ENCODE assay signal across 1 cellular context in genomic region chr6:85449818-85450577, GRCh38.
TF ChIP-seq lines count a peak whose summit lies in the region.

NT5E (plus strand) TSS chr6:85450083; CDS start chr6:85450140, 57 bp downstream.

TF ChIP-seq in GM12878, 131 proteins besides CTCF, POLR2A, EP300 and RAD21 (continued from another document and continues in another):
- no peak for TF ChIP-seq PKNOX1 (IDR thresholded peaks at IDR 0.05)
- peak in 1 of 2 experiments; percentile 2; a peak in 1 of 4 replicates for TF ChIP-seq BHLHE40 (IDR thresholded peaks at IDR 0.05; ENCODE audit: borderline replicate concordance in 1 of 2, low read depth in 2 of 2, low read length in 1 of 2)
- TF ChIP-seq TAF1 (IDR thresholded peaks at IDR 0.05; ENCODE audit: borderline replicate concordance, low read depth, low read length): 0 out of 2 replicates have a peak, but pooled peaks have one; percentile 22
- no peak for TF ChIP-seq RBBP5 (conservative IDR thresholded peaks at IDR 0.05)
- TF ChIP-seq SMC3 (IDR thresholded peaks at IDR 0.05; ENCODE audit: borderline replicate concordance, low read length): no peak
- TF ChIP-seq ATF3 (IDR thresholded peaks at IDR 0.05; ENCODE audit: borderline replicate concordance, extremely low read depth, low read depth, low read length): no peak
- no peak for TF ChIP-seq IRF5 (IDR thresholded peaks at IDR 0.05; ENCODE audit: borderline replicate concordance)
- 0 out of 2 replicates have a peak, but pooled peaks have one; percentile 46 for TF ChIP-seq SMAD5 (IDR thresholded peaks at IDR 0.05; ENCODE audit: low read depth)
- TF ChIP-seq USF2 (IDR thresholded peaks at IDR 0.05; ENCODE audit: borderline replicate concordance, low read depth, low read length): no peak
- TF ChIP-seq ZBTB33 (IDR thresholded peaks at IDR 0.05): no peak
- 0 out of 2 replicates have a peak, but pooled peaks have one; percentile 2 for TF ChIP-seq JUND (IDR thresholded peaks at IDR 0.05; ENCODE audit: low read depth, low read length)
- TF ChIP-seq NFXL1 (IDR thresholded peaks at IDR 0.05; ENCODE audit: borderline replicate concordance): no peak
- no peak for TF ChIP-seq CHD1 (IDR thresholded peaks at IDR 0.05; ENCODE audit: low read depth, low read length)
- TF ChIP-seq ZNF207 (IDR thresholded peaks at IDR 0.05; ENCODE audit: borderline replicate concordance): no peak
- no peak for TF ChIP-seq KAT2A (conservative IDR thresholded peaks at IDR 0.05; ENCODE audit: control insufficient read depth, low read depth, low read length)
- peak; percentile 29; the same call in 1 of the 2 replicates for TF ChIP-seq ELK1 (IDR thresholded peaks at IDR 0.05; ENCODE audit: low read depth, low read length)
- no peak for TF ChIP-seq EGR1 (IDR thresholded peaks at IDR 0.05; ENCODE audit: borderline replicate concordance in 1 of 2, low read depth in 2 of 2, low read length in 2 of 2)
- no peak for TF ChIP-seq E4F1 (IDR thresholded peaks at IDR 0.05; ENCODE audit: borderline replicate concordance, partially characterized antibody)
- no peak for TF ChIP-seq SP1 (IDR thresholded peaks at IDR 0.05; ENCODE audit: low read depth, low read length)
- TF ChIP-seq BACH1 (IDR thresholded peaks at IDR 0.05; ENCODE audit: borderline replicate concordance): 0 out of 2 replicates have a peak, but pooled peaks have one; percentile 12
- TF ChIP-seq FOXK2 (IDR thresholded peaks at IDR 0.05): no peak
- peak; percentile 92 for TF ChIP-seq IKZF1 (conservative IDR thresholded peaks at IDR 0.05)
- TF ChIP-seq ZNF592 (IDR thresholded peaks at IDR 0.05): no peak
- no peak for TF ChIP-seq ZZZ3 (IDR thresholded peaks at IDR 0.05; ENCODE audit: control insufficient read depth, insufficient read length, low read depth)
- no peak for TF ChIP-seq MEF2B (IDR thresholded peaks at IDR 0.05; ENCODE audit: partially characterized antibody, poor library complexity, severe bottlenecking)
- TF ChIP-seq LARP7 (IDR thresholded peaks at IDR 0.05): peak; percentile 55; the same call in 1 of the 2 replicates
- no peak for TF ChIP-seq MYB (IDR thresholded peaks at IDR 0.05; ENCODE audit: borderline replicate concordance, low read depth, low read length)
- TF ChIP-seq CHD4 (IDR thresholded peaks at IDR 0.05): no peak
- no peak for TF ChIP-seq MTA2 (IDR thresholded peaks at IDR 0.05; ENCODE audit: low read depth)
- TF ChIP-seq SMARCA5 (IDR thresholded peaks at IDR 0.05): 0 out of 2 replicates have a peak, but pooled peaks have one; percentile 9
- TF ChIP-seq TCF7 (IDR thresholded peaks at IDR 0.05; ENCODE audit: borderline replicate concordance): no peak
- no peak for TF ChIP-seq ZNF384 (IDR thresholded peaks at IDR 0.05; ENCODE audit: borderline replicate concordance, low read depth, low read length)
- no peak for TF ChIP-seq RUNX3 (IDR thresholded peaks at IDR 0.05; ENCODE audit: low read length)
- peak; percentile 49; the same call in 1 of the 2 replicates for TF ChIP-seq RB1 (IDR thresholded peaks at IDR 0.05; ENCODE audit: borderline replicate concordance)
- TF ChIP-seq SREBF2 (IDR thresholded peaks at IDR 0.05; ENCODE audit: low read length): no peak
- no peak for TF ChIP-seq E2F8 (IDR thresholded peaks at IDR 0.05; ENCODE audit: low read depth, partially characterized antibody)
- no peak; the same call in 1 of the 2 replicates for TF ChIP-seq RELB (IDR thresholded peaks at IDR 0.05; ENCODE audit: low read depth)
- TF ChIP-seq HCFC1 (IDR thresholded peaks at IDR 0.05; ENCODE audit: low read length): peak; percentile 11; the same call in 1 of the 2 replicates
- no peak for TF ChIP-seq SMAD1 (IDR thresholded peaks at IDR 0.05; ENCODE audit: low read depth, partially characterized antibody)
- no peak for TF ChIP-seq ZSCAN29 (IDR thresholded peaks at IDR 0.05)
- no peak; the same call in 1 of the 2 replicates for TF ChIP-seq MLLT1 (IDR thresholded peaks at IDR 0.05)
